Comparison of ENCODE assay signal across 9 cellular contexts in genomic region chr1:226973371-226973897, GRCh38. TPM values are rescaled to one million over a fixed set of nuclear protein-coding genes. Genes with fewer than 3 reads are reported as not detected.
A peak's percentile ranks its signal among the peaks of the same experiment; 100 is the strongest.
DNase-seq lines count a peak whose midpoint lies in the region; ATAC-seq and TF ChIP-seq lines count a peak whose summit lies in the region.
"Had no signal": no experiment of that assay in that cellular context is flagged by ENCODE, and none has a peak within 500 bp of the region (broad histone marks: within the 10 kb centered on the region; RNA-seq: fewer than 3 reads in every experiment).

No MANE protein-coding gene starts in this region.

- peak overlapping the region; percentile 62 to 64 for H3K9ac ChIP-seq in stomach smooth muscle (ENCODE audit: low read length in 2 of 2)

- H3K9me3 ChIP-seq in breast epithelium, result peaks cover 9 to 19% of the 10 kb centered on the region in 2 donors
- H3K9me3 ChIP-seq in left lung, result peaks cover 0 to 8% of the 10 kb centered on the region in 2 donors
- H3K9me3 ChIP-seq in stomach smooth muscle (ENCODE audit: control insufficient read depth in 2 of 2, low read length in 2 of 2), result peaks cover 0 to 3% of the 10 kb centered on the region in 2 donors

- TF ChIP-seq CTCF in breast epithelium (IDR thresholded peaks at IDR 0.05), result no peak
- TF ChIP-seq CTCF in left lung (IDR thresholded peaks at IDR 0.05), result no peak

- no peak for TF ChIP-seq POLR2A in breast epithelium (IDR thresholded peaks at IDR 0.05)
- no peak for TF ChIP-seq POLR2A in GM18505 (IDR thresholded peaks at IDR 0.05; ENCODE audit: borderline replicate concordance, extremely low read depth, insufficient read depth, insufficient read length)

- DNase-seq in NCI-H1092 treated with DMSO at 0.1 percent for 48 hours (lab: John Stamatoyannopoulos, UW) (peak; percentile 78), breast epithelium (ENCODE audit: low spot score in 2 of 2) (no peak), left lung (no peak), cortex of kidney (lab: John Stamatoyannopoulos, UW) (no peak)
- DNase-seq: activated CD4-positive, alpha-beta memory T cell treated with anti-CD3 and anti-CD28 coated beads, Interleukin-2, amount 10 ng/mL, durations not matched to agents 7 days and 5 days had no signal

- peak overlapping the region in 1 of 3 donors; percentile 44 for H3K4me3 ChIP-seq in breast epithelium
- no peak overlapping the region for H3K4me3 ChIP-seq in left lung
- H3K4me3 ChIP-seq in stomach smooth muscle (ENCODE audit: low read length in 2 of 2), result peak overlapping the region in 1 of 2 donors; percentile 47

- ATAC-seq in left lung (peak; percentile 23), HG03457 (IDR thresholded peaks at IDR 0.05; ENCODE audit: unreplicated experiment) (no peak), HG02642 (IDR thresholded peaks at IDR 0.05; ENCODE audit: poor library complexity, unreplicated experiment) (no peak), GM18505 (IDR thresholded peaks at IDR 0.05; ENCODE audit: unreplicated experiment) (no peak)

- H3K4me1 ChIP-seq in breast epithelium (peaks cover 11 to 24% of the 10 kb centered on the region in 2 donors), left lung (peaks cover 18 to 26% of the 10 kb centered on the region in 2 donors), stomach smooth muscle (ENCODE audit: control insufficient read depth, insufficient read depth, low read length) (peaks cover 30% of the 10 kb centered on the region)

- peak overlapping the region; percentile 73 to 98 for H3K27ac ChIP-seq in breast epithelium
- H3K27ac ChIP-seq in left lung, result peak overlapping the region; percentile 57 to 75
- H3K27ac ChIP-seq in stomach smooth muscle (ENCODE audit: low read length), result peak overlapping the region; percentile 97

- H3K36me3 ChIP-seq in breast epithelium (no peaks in the 10 kb centered on the region), left lung (peaks cover 0 to 15% of the 10 kb centered on the region in 2 donors), stomach smooth muscle (ENCODE audit: control insufficient read depth in 2 of 2, insufficient read depth in 2 of 2, low read length in 2 of 2) (peaks cover 2 to 12% of the 10 kb centered on the region in 2 donors)

- no peaks in the 10 kb centered on the region for H3K27me3 ChIP-seq in breast epithelium
- H3K27me3 ChIP-seq in left lung, result no peaks in the 10 kb centered on the region
- H3K27me3 ChIP-seq in stomach smooth muscle (ENCODE audit: control insufficient read depth in 1 of 2, insufficient read depth in 2 of 2, low read length in 2 of 2), result no peaks in the 10 kb centered on the region

- intact Hi-C loops in breast epithelium (cut with DNase I; ENCODE audit: low total_unique reads) (no loop called here), left lung (cut with DNase I) (no loop called here)

RNA-seq across cellular contexts. Expression of gene COQ8A, which starts 33.3 kb away (rescaled TPM):
- total RNA-seq in breast epithelium, result 100 to 1,000 TPM in 1 of 3 donors, 10 to 100 TPM in 2; 51.8 to 307 (median 60.6) TPM
- 10 to 100 TPM; 14.5 to 20.3 TPM for total RNA-seq in left lung
